In genomic region chr11:27120211-27120610, GRCh38 we compare ENCODE assay signal across 20 cellular contexts.
"Had no signal": no experiment of that assay in that cellular context is flagged by ENCODE, and none has a peak within 500 bp of the region (broad histone marks: within the 10 kb centered on the region; RNA-seq: fewer than 3 reads in every experiment).

No MANE protein-coding gene starts in this region.

- H3K9me3 ChIP-seq: mucosa of descending colon, transverse colon, vagina had no signal

- H3K27me3 ChIP-seq: brain microvascular endothelial cell, hepatocyte, transverse colon, vagina had no signal

- H3K4me3 ChIP-seq: hepatocyte, mucosa of descending colon, smooth muscle cell, transverse colon, vagina had no signal

- ATAC-seq: activated CD8-positive, alpha-beta T cell treated with anti-CD3 and anti-CD28 coated beads, Interleukin-2, amount 10 ng/mL, durations not matched to agents 7 days and 5 days; left lobe of liver; mucosa of descending colon; naive thymus-derived CD4-positive, alpha-beta T cell; T-helper 17 cell had no signal

- DNase-seq: activated CD4-positive, alpha-beta T cell treated with anti-CD3 and anti-CD28 coated beads for 4 hours; activated CD8-positive, alpha-beta memory T cell treated with anti-CD3 and anti-CD28 coated beads, Interleukin-2, amount 50 U/mL, for 4 hours; activated CD8-positive, alpha-beta T cell treated with anti-CD3 and anti-CD28 coated beads, Interleukin-2, amount 10 ng/mL, durations not matched to agents 7 days and 5 days; activated gamma-delta T cell; activated T-cell treated with anti-CD3 and anti-CD28 coated beads, Interleukin-2, amount 50 U/mL, for 48 hours; brain microvascular endothelial cell; cerebellar nuclear complex; effector CD8-positive, alpha-beta T cell; islet precursor cell; mucosa of descending colon; naive thymus-derived CD4-positive, alpha-beta T cell; stimulated activated CD4-positive, alpha-beta T cell treated with anti-CD3 and anti-CD28 coated beads, Interleukin-4, amount 100 ng/mL, for 4 hours; stimulated activated CD8-positive, alpha-beta memory T cell treated with anti-CD3 and anti-CD28 coated beads, Interleukin-4, amount 100 ng/mL, for 48 hours; stimulated activated naive CD4-positive, alpha-beta T cell treated with Interleukin-2 at 50 U/mL for 16 hours; T-helper 17 cell; transverse colon had no signal

- H3K36me3 ChIP-seq: brain microvascular endothelial cell, transverse colon, vagina had no signal
